ENCODE assay signal across 14 cellular contexts in the genomic region with DNA sequence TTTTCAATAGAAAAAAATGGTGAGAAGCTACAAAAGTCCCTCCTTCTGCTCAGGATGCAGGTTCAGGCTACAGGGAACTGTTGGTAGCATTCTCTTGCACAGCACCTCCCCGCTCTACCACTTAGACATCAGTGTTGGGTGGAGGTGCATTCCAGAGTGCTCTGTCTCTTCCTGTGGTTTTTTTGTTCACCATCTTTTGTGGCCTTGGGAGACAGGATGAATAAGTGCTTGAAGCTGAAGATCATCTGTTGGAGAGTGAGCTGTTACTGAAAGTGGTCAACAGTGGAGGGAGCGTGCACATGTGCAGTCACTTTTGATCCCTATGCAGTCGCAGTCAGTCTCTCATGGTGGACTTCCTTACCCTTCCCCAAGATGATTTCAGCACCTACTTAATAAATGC. TPM values are rescaled to one million over a fixed set of nuclear protein-coding genes. Genes with fewer than 3 reads are reported as not detected.
DNase-seq lines count a peak whose midpoint lies in the region; ATAC-seq, FAIRE-seq and TF ChIP-seq lines count a peak whose summit lies in the region.
"Had no signal": no experiment of that assay in that cellular context is flagged by ENCODE, and none has a peak within 500 bp of the region (broad histone marks: within the 10 kb centered on the region; RNA-seq: fewer than 3 reads in every experiment).

No MANE protein-coding gene starts in this region.

- ATAC-seq in SK-N-SH treated with all-trans-retinoic acid at 6 μM for 48 hours, result peak; percentile 81
- ATAC-seq: heart right ventricle had no signal

- FAIRE-seq in H54 (lab: Jason Lieb, UNC), result peak; percentile 100

- H3K27ac ChIP-seq in left ventricle myocardium inferior (replicated peaks), result no peak overlapping the region
- H3K27ac ChIP-seq in OCI-LY7 (ENCODE audit: low read depth, low read length, poor library complexity, severe bottlenecking), result no peak overlapping the region
- H3K27ac ChIP-seq: heart right ventricle, neutrophil had no signal

- H4K20me1 ChIP-seq in OCI-LY7 (ENCODE audit: insufficient read depth, low read length), result no peaks in the 10 kb centered on the region

- DNase-seq in A172 (ENCODE audit: low spot score), result peak; percentile 94
- peak; percentile 54 for DNase-seq in H54 (ENCODE audit: insufficient read length, low spot score)
- peak; percentile 65 for DNase-seq in fibroblast of villous mesenchyme (ENCODE audit: low read depth)
- no peak for DNase-seq in T-helper 9 cell
- no peak for DNase-seq in left ventricle myocardium inferior
- no peak for DNase-seq in NCI-H345 treated with DMSO at 0.1 percent for 48 hours (lab: John Stamatoyannopoulos, UW; ENCODE audit: unreplicated experiment)
- DNase-seq in OCI-LY7 (ENCODE audit: low spot score), result no peak
- DNase-seq: activated naive CD8-positive, alpha-beta T cell treated with anti-CD3 and anti-CD28 coated beads, Interleukin-2, amount 10 ng/mL, durations not matched to agents 7 days and 5 days; DMS79 treated with DMSO at 0.1 percent for 48 hours; heart right ventricle; Kasumi-1 had no signal

- no peaks in the 10 kb centered on the region for H3K9me2 ChIP-seq in OCI-LY7 (ENCODE audit: insufficient read depth, low read length)

- H3K9me3 ChIP-seq in left ventricle myocardium inferior (replicated peaks) (no peaks in the 10 kb centered on the region), OCI-LY7 (ENCODE audit: low read length) (no peaks in the 10 kb centered on the region)
- H3K9me3 ChIP-seq: heart right ventricle, neutrophil had no signal

- no peaks in the 10 kb centered on the region for H3K27me3 ChIP-seq in left ventricle myocardium inferior (ENCODE audit: low read depth)
- H3K27me3 ChIP-seq: heart right ventricle, neutrophil had no signal

- no peaks in the 10 kb centered on the region for H3K36me3 ChIP-seq in left ventricle myocardium inferior
- no peaks in the 10 kb centered on the region for H3K36me3 ChIP-seq in OCI-LY7 (ENCODE audit: insufficient read depth, low read length)
- H3K36me3 ChIP-seq: neutrophil had no signal

- TF ChIP-seq CTCF in fibroblast of villous mesenchyme (IDR thresholded peaks at IDR 0.05; ENCODE audit: insufficient read depth, low read depth, low read length) (no peak), left ventricle myocardium inferior (IDR thresholded peaks at IDR 0.05; ENCODE audit: borderline replicate concordance) (no peak), OCI-LY7 (conservative IDR thresholded peaks at IDR 0.05; ENCODE audit: low read length) (no peak)

- no peak overlapping the region for H3K4me2 ChIP-seq in OCI-LY7 (ENCODE audit: low read length)

- H3K4me1 ChIP-seq in left ventricle myocardium inferior, result peaks cover 30% of the 10 kb centered on the region
- no peaks in the 10 kb centered on the region for H3K4me1 ChIP-seq in OCI-LY7 (ENCODE audit: insufficient read depth, low read length, poor library complexity, severe bottlenecking)

- H3K4me3 ChIP-seq in fibroblast of villous mesenchyme (ENCODE audit: low read depth, low read length), result no peak overlapping the region
- H3K4me3 ChIP-seq in left ventricle myocardium inferior, result no peak overlapping the region
- no peak overlapping the region for H3K4me3 ChIP-seq in OCI-LY7 (ENCODE audit: low read depth, low read length, poor library complexity, severe bottlenecking)
- H3K4me3 ChIP-seq: heart right ventricle, lung had no signal

- H3K79me2 ChIP-seq in OCI-LY7 (ENCODE audit: insufficient read depth, low read depth, low read length), result no peaks in the 10 kb centered on the region

- CTCF ChIA-PET in OCI-LY7 (lab: Charles Lee; ENCODE audit: unreplicated experiment), result no interaction called here

- intact Hi-C loops in left ventricle myocardium inferior (cut with micrococcal nuclease) (no loop called here), OCI-LY7 (cut with micrococcal nuclease; ENCODE audit: unreplicated experiment) (no loop called here)

- POLR2A ChIA-PET in OCI-LY7 (lab: Charles Lee), result interaction anchor here (0.6 to 0.7 kb wide), 2 partner anchors 202 to 417 kb away, joined by 3 read pairs; no protein-coding TSS in a partner anchor

- no peak for TF ChIP-seq POLR2A in H54 (IDR thresholded peaks at IDR 0.05; ENCODE audit: low read depth, low read length)

- BruUV-seq in OCI-LY7 (replicated peaks; lab: Mats Ljungman, UMichigan), result no TSS peak

- H2AFZ ChIP-seq in OCI-LY7 (ENCODE audit: low read length), result no peak overlapping the region

TF ChIP-seq in SK-N-SH treated with all-trans-retinoic acid at 6 μM for 48 hours, 23 proteins besides CTCF, POLR2A, EP300 and RAD21:
- TF ChIP-seq SNAI2 (CRISPR knock-in tag; IDR thresholded peaks at IDR 0.05), result no peak

RNA-seq across cellular contexts. Expression of a gene that starts 16.6 kb away (rescaled TPM):
- total RNA-seq in A172 (2014; rRNA removed; shearing (Covaris generic)), result 29.6 and 35.8 TPM in 2 replicates
- 25.1 and 74.3 TPM in 2 replicates for total RNA-seq in fibroblast of villous mesenchyme
- 28.3 TPM for total RNA-seq in left ventricle myocardium inferior
- 0.08 TPM in 1 of 2 replicates, not detected in the other for total RNA-seq in OCI-LY7 (2014; rRNA removed; shearing (Covaris generic))
- 0.26 and 0.82 TPM in 2 replicates for total RNA-seq in OCI-LY7 (2022)

Comparison
In these comparisons a context has a peak if more than half of its experiments do, and no peak if none do; other contexts are left out.
1. DNase-seq: peak in A172 (single experiment), H54 (single experiment) and fibroblast of villous mesenchyme (single experiment); none in T-helper 9 cell (single experiment), left ventricle myocardium inferior (single experiment), NCI-H345 treated with DMSO at 0.1 percent for 48 hours (single experiment) and OCI-LY7 (single experiment).
2. RNA of a gene that starts 16.6 kb away (total RNA-seq): 25.1 to 74.3 TPM in fibroblast of villous mesenchyme, 29.6 to 35.8 TPM in A172 and 28.3 TPM in left ventricle myocardium inferior (single experiment); 0.08 to 0.82 TPM in OCI-LY7; every median in the first group is over 10 times any median in the second.